ENCODE assay signal across 3 cellular contexts in genomic region chr10:112654794-112655193, GRCh38.
A peak's percentile ranks its signal among the peaks of the same experiment; 100 is the strongest.
TF ChIP-seq lines count a peak whose summit lies in the region.

No MANE protein-coding gene starts in this region.

TF ChIP-seq in A549, 52 proteins besides CTCF, POLR2A, EP300 and RAD21:
- no peak for TF ChIP-seq FOSL2 (IDR thresholded peaks at IDR 0.05)
- TF ChIP-seq FOSL2 (CRISPR knock-in tag; IDR thresholded peaks at IDR 0.05) = no peak
- no peak for TF ChIP-seq JUN (IDR thresholded peaks at IDR 0.05)
- TF ChIP-seq ESRRA (IDR thresholded peaks at IDR 0.05; ENCODE audit: borderline replicate concordance, low read length) = no peak
- TF ChIP-seq NR3C1 (IDR thresholded peaks at IDR 0.05) = no peak
- TF ChIP-seq, protein P1, sequence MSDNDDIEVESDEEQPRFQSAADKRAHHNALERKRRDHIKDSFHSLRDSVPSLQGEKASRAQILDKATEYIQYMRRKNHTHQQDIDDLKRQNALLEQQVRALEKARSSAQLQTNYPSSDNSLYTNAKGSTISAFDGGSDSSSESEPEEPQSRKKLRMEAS (IDR thresholded peaks at IDR 0.05) = no peak
- TF ChIP-seq ATOH8 (CRISPR knock-in tag; IDR thresholded peaks at IDR 0.05; ENCODE audit: low read depth) = no peak
- TF ChIP-seq FOXS1 (CRISPR knock-in tag; IDR thresholded peaks at IDR 0.05) = no peak
- TF ChIP-seq PHF8 (IDR thresholded peaks at IDR 0.05; ENCODE audit: borderline replicate concordance, low read depth) = no peak
- no peak for TF ChIP-seq PBX3 (IDR thresholded peaks at IDR 0.05)
- no peak for TF ChIP-seq NFE2L2 (conservative IDR thresholded peaks at IDR 0.05; ENCODE audit: low read length)
- TF ChIP-seq BHLHE40 (IDR thresholded peaks at IDR 0.05; ENCODE audit: low read depth, low read length) = no peak

TF ChIP-seq in HCT116, 20 proteins besides CTCF, POLR2A, EP300 and RAD21:
- TF ChIP-seq ZFX (IDR thresholded peaks at IDR 0.05) (no peak), EZH2 (IDR thresholded peaks at IDR 0.05) (no peak), EGR1 (IDR thresholded peaks at IDR 0.05; ENCODE audit: low read depth) (no peak), ATF3 (IDR thresholded peaks at IDR 0.05) (no peak)

TF ChIP-seq in K562, 482 proteins besides CTCF, POLR2A, EP300 and RAD21:
- TF ChIP-seq, protein P2, sequence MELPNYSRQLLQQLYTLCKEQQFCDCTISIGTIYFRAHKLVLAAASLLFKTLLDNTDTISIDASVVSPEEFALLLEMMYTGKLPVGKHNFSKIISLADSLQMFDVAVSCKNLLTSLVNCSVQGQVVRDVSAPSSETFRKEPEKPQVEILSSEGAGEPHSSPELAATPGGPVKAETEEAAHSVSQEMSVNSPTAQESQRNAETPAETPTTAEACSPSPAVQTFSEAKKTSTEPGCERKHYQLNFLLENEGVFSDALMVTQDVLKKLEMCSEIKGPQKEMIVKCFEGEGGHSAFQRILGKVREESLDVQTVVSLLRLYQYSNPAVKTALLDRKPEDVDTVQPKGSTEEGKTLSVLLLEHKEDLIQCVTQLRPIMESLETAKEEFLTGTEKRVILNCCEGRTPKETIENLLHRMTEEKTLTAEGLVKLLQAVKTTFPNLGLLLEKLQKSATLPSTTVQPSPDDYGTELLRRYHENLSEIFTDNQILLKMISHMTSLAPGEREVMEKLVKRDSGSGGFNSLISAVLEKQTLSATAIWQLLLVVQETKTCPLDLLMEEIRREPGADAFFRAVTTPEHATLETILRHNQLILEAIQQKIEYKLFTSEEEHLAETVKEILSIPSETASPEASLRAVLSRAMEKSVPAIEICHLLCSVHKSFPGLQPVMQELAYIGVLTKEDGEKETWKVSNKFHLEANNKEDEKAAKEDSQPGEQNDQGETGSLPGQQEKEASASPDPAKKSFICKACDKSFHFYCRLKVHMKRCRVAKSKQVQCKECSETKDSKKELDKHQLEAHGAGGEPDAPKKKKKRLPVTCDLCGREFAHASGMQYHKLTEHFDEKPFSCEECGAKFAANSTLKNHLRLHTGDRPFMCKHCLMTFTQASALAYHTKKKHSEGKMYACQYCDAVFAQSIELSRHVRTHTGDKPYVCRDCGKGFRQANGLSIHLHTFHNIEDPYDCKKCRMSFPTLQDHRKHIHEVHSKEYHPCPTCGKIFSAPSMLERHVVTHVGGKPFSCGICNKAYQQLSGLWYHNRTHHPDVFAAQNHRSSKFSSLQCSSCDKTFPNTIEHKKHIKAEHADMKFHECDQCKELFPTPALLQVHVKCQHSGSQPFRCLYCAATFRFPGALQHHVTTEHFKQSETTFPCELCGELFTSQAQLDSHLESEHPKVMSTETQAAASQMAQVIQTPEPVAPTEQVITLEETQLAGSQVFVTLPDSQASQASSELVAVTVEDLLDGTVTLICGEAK (IDR thresholded peaks at IDR 0.05) = peak; percentile 84
- TF ChIP-seq, protein P2 (CRISPR knock-in tag; IDR thresholded peaks at IDR 0.05) = peak; percentile 53; the same call in 1 of the 2 replicates
- no peak for TF ChIP-seq GTF2E2 (tag; IDR thresholded peaks at IDR 0.05)
- TF ChIP-seq, protein P3, sequence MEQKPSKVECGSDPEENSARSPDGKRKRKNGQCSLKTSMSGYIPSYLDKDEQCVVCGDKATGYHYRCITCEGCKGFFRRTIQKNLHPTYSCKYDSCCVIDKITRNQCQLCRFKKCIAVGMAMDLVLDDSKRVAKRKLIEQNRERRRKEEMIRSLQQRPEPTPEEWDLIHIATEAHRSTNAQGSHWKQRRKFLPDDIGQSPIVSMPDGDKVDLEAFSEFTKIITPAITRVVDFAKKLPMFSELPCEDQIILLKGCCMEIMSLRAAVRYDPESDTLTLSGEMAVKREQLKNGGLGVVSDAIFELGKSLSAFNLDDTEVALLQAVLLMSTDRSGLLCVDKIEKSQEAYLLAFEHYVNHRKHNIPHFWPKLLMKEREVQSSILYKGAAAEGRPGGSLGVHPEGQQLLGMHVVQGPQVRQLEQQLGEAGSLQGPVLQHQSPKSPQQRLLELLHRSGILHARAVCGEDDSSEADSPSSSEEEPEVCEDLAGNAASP (IDR thresholded peaks at IDR 0.05) = no peak
- no peak for TF ChIP-seq SOX6 (IDR thresholded peaks at IDR 0.05)
- no peak for TF ChIP-seq KAT8 (IDR thresholded peaks at IDR 0.05; ENCODE audit: low read depth)
